1 cellular context compared by ENCODE assay signal in genomic region chr12:107092669-107093546, GRCh38.
TF ChIP-seq lines count a peak whose summit lies in the region.

No MANE protein-coding gene starts in this region.

TF ChIP-seq in K562, 482 proteins besides CTCF, POLR2A, EP300 and RAD21 (continued from another document and continues in another):
- TF ChIP-seq ZNF592 (IDR thresholded peaks at IDR 0.05) = no peak
- no peak for TF ChIP-seq ZEB2 (IDR thresholded peaks at IDR 0.05)
- TF ChIP-seq ZNF561 (CRISPR knock-in tag; conservative IDR thresholded peaks at IDR 0.05) = no peak
- no peak for TF ChIP-seq NRF1 (conservative IDR thresholded peaks at IDR 0.05 in 1 of 2, IDR thresholded peaks at IDR 0.05 in 1 of 2)
- no peak for TF ChIP-seq TEAD2 (tag; IDR thresholded peaks at IDR 0.05)
- no peak for TF ChIP-seq MCM7 (IDR thresholded peaks at IDR 0.05)
- TF ChIP-seq DACH1 (IDR thresholded peaks at IDR 0.05; ENCODE audit: partially characterized antibody) = no peak
- TF ChIP-seq STAT5B (CRISPR knock-in tag; IDR thresholded peaks at IDR 0.05) = no peak
- no peak for TF ChIP-seq ZKSCAN1 (IDR thresholded peaks at IDR 0.05; ENCODE audit: low read depth, low read length)
- peak; percentile 84; the same call in 1 of the 2 replicates for TF ChIP-seq RBM14 (IDR thresholded peaks at IDR 0.05; ENCODE audit: borderline replicate concordance, insufficient read depth, low read depth, low read length)
- TF ChIP-seq KLF6 (CRISPR knock-in tag; IDR thresholded peaks at IDR 0.05; ENCODE audit: borderline replicate concordance) = no peak
- TF ChIP-seq PURB (CRISPR knock-in tag; IDR thresholded peaks at IDR 0.05; ENCODE audit: low read depth) = no peak
- no peak for TF ChIP-seq ZBTB26 (CRISPR knock-in tag; IDR thresholded peaks at IDR 0.05)
- TF ChIP-seq GABPB2 (CRISPR knock-in tag; conservative IDR thresholded peaks at IDR 0.05) = no peak
- no peak for TF ChIP-seq TOE1 (IDR thresholded peaks at IDR 0.05; ENCODE audit: borderline replicate concordance)
- no peak for TF ChIP-seq TOE1 (CRISPR knock-in tag; IDR thresholded peaks at IDR 0.05; ENCODE audit: borderline replicate concordance, low read depth)
- no peak for TF ChIP-seq ZNF766 (CRISPR knock-in tag; conservative IDR thresholded peaks at IDR 0.05)
- TF ChIP-seq DIDO1 (tag; IDR thresholded peaks at IDR 0.05; ENCODE audit: low read depth) = no peak
- no peak for TF ChIP-seq ZNF507 (tag; conservative IDR thresholded peaks at IDR 0.05)
- no peak for TF ChIP-seq ZNF75A (CRISPR knock-in tag; IDR thresholded peaks at IDR 0.05)
- no peak for TF ChIP-seq ZNF41 (CRISPR knock-in tag; conservative IDR thresholded peaks at IDR 0.05)
- no peak for TF ChIP-seq SIRT6 (IDR thresholded peaks at IDR 0.05; ENCODE audit: low read depth, low read length)
- no peak for TF ChIP-seq SMAD3 (CRISPR knock-in tag; conservative IDR thresholded peaks at IDR 0.05)
- TF ChIP-seq, protein P1, sequence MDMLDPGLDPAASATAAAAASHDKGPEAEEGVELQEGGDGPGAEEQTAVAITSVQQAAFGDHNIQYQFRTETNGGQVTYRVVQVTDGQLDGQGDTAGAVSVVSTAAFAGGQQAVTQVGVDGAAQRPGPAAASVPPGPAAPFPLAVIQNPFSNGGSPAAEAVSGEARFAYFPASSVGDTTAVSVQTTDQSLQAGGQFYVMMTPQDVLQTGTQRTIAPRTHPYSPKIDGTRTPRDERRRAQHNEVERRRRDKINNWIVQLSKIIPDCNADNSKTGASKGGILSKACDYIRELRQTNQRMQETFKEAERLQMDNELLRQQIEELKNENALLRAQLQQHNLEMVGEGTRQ (CRISPR knock-in tag; IDR thresholded peaks at IDR 0.05) = no peak
- TF ChIP-seq TBP (optimal IDR thresholded peaks at IDR 0.05; ENCODE audit: low read depth, low read length) = no peak
- TF ChIP-seq ZNF584 (CRISPR knock-in tag; IDR thresholded peaks at IDR 0.05; ENCODE audit: low read depth) = no peak
- TF ChIP-seq RFX5 (IDR thresholded peaks at IDR 0.05; ENCODE audit: low read depth, low read length) = no peak
- TF ChIP-seq THRAP3 (IDR thresholded peaks at IDR 0.05; ENCODE audit: borderline replicate concordance) = no peak
- TF ChIP-seq ZNF316 (IDR thresholded peaks at IDR 0.05) = no peak
- no peak for TF ChIP-seq FOXO4 (CRISPR knock-in tag; IDR thresholded peaks at IDR 0.05)
- TF ChIP-seq MCM3 (IDR thresholded peaks at IDR 0.05) = no peak
- no peak for TF ChIP-seq CBX8 (IDR thresholded peaks at IDR 0.05; ENCODE audit: borderline replicate concordance, extremely low read depth, low read depth, low read length, poor library complexity, severe bottlenecking)
- TF ChIP-seq RBFOX2 (IDR thresholded peaks at IDR 0.05; ENCODE audit: low read depth, low read length) = peak; percentile 95
- TF ChIP-seq GABPA (tag; conservative IDR thresholded peaks at IDR 0.05; ENCODE audit: low read depth) = 0 out of 2 replicates have a peak, but pooled peaks have one; percentile 30
- TF ChIP-seq, protein P2, sequence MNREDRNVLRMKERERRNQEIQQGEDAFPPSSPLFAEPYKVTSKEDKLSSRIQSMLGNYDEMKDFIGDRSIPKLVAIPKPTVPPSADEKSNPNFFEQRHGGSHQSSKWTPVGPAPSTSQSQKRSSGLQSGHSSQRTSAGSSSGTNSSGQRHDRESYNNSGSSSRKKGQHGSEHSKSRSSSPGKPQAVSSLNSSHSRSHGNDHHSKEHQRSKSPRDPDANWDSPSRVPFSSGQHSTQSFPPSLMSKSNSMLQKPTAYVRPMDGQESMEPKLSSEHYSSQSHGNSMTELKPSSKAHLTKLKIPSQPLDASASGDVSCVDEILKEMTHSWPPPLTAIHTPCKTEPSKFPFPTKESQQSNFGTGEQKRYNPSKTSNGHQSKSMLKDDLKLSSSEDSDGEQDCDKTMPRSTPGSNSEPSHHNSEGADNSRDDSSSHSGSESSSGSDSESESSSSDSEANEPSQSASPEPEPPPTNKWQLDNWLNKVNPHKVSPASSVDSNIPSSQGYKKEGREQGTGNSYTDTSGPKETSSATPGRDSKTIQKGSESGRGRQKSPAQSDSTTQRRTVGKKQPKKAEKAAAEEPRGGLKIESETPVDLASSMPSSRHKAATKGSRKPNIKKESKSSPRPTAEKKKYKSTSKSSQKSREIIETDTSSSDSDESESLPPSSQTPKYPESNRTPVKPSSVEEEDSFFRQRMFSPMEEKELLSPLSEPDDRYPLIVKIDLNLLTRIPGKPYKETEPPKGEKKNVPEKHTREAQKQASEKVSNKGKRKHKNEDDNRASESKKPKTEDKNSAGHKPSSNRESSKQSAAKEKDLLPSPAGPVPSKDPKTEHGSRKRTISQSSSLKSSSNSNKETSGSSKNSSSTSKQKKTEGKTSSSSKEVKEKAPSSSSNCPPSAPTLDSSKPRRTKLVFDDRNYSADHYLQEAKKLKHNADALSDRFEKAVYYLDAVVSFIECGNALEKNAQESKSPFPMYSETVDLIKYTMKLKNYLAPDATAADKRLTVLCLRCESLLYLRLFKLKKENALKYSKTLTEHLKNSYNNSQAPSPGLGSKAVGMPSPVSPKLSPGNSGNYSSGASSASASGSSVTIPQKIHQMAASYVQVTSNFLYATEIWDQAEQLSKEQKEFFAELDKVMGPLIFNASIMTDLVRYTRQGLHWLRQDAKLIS (CRISPR knock-in tag; IDR thresholded peaks at IDR 0.05) = no peak; the same call in none of the 2 replicates
- TF ChIP-seq JUND (IDR thresholded peaks at IDR 0.05; ENCODE audit: borderline replicate concordance, low read depth, low read length) = peak; percentile 12; the same call in 1 of the 2 replicates
- TF ChIP-seq JUND (tag; IDR thresholded peaks at IDR 0.05; ENCODE audit: borderline replicate concordance, low read depth, low read length) = no peak
- TF ChIP-seq, protein P3, sequence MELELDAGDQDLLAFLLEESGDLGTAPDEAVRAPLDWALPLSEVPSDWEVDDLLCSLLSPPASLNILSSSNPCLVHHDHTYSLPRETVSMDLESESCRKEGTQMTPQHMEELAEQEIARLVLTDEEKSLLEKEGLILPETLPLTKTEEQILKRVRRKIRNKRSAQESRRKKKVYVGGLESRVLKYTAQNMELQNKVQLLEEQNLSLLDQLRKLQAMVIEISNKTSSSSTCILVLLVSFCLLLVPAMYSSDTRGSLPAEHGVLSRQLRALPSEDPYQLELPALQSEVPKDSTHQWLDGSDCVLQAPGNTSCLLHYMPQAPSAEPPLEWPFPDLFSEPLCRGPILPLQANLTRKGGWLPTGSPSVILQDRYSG (tag; conservative IDR thresholded peaks at IDR 0.05; ENCODE audit: low read depth) = no peak
- TF ChIP-seq MAFK (IDR thresholded peaks at IDR 0.05; ENCODE audit: low read length) = no peak
- TF ChIP-seq, protein P4, sequence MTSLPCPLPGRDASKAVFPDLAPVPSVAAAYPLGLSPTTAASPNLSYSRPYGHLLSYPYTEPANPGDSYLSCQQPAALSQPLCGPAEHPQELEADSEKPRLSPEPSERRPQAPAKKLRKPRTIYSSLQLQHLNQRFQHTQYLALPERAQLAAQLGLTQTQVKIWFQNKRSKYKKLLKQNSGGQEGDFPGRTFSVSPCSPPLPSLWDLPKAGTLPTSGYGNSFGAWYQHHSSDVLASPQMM (CRISPR knock-in tag; IDR thresholded peaks at IDR 0.05) = no peak
- TF ChIP-seq ZNF3 (CRISPR knock-in tag; IDR thresholded peaks at IDR 0.05) = no peak
- TF ChIP-seq CCNT2 (IDR thresholded peaks at IDR 0.05; ENCODE audit: borderline replicate concordance, extremely low read depth, insufficient read length, low read depth, low read length) = no peak
- no peak for TF ChIP-seq NR1H2 (CRISPR knock-in tag; IDR thresholded peaks at IDR 0.05)
- no peak for TF ChIP-seq HIVEP1 (CRISPR knock-in tag; IDR thresholded peaks at IDR 0.05)
- TF ChIP-seq MAZ (CRISPR knock-in tag; conservative IDR thresholded peaks at IDR 0.05 in 1 of 2, IDR thresholded peaks at IDR 0.05 in 1 of 2) = no peak
- no peak for TF ChIP-seq ARHGAP35 (IDR thresholded peaks at IDR 0.05; ENCODE audit: partially characterized antibody)
- TF ChIP-seq, protein P5, sequence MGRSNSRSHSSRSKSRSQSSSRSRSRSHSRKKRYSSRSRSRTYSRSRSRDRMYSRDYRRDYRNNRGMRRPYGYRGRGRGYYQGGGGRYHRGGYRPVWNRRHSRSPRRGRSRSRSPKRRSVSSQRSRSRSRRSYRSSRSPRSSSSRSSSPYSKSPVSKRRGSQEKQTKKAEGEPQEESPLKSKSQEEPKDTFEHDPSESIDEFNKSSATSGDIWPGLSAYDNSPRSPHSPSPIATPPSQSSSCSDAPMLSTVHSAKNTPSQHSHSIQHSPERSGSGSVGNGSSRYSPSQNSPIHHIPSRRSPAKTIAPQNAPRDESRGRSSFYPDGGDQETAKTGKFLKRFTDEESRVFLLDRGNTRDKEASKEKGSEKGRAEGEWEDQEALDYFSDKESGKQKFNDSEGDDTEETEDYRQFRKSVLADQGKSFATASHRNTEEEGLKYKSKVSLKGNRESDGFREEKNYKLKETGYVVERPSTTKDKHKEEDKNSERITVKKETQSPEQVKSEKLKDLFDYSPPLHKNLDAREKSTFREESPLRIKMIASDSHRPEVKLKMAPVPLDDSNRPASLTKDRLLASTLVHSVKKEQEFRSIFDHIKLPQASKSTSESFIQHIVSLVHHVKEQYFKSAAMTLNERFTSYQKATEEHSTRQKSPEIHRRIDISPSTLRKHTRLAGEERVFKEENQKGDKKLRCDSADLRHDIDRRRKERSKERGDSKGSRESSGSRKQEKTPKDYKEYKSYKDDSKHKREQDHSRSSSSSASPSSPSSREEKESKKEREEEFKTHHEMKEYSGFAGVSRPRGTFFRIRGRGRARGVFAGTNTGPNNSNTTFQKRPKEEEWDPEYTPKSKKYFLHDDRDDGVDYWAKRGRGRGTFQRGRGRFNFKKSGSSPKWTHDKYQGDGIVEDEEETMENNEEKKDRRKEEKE (IDR thresholded peaks at IDR 0.05; ENCODE audit: borderline replicate concordance in 1 of 2, control insufficient read depth in 1 of 2, low read depth in 2 of 2, low read length in 1 of 2) = no peak
- TF ChIP-seq EP400 (IDR thresholded peaks at IDR 0.05) = no peak
- no peak for TF ChIP-seq ZNF512 (tag; IDR thresholded peaks at IDR 0.05)
